In the genomic region with DNA sequence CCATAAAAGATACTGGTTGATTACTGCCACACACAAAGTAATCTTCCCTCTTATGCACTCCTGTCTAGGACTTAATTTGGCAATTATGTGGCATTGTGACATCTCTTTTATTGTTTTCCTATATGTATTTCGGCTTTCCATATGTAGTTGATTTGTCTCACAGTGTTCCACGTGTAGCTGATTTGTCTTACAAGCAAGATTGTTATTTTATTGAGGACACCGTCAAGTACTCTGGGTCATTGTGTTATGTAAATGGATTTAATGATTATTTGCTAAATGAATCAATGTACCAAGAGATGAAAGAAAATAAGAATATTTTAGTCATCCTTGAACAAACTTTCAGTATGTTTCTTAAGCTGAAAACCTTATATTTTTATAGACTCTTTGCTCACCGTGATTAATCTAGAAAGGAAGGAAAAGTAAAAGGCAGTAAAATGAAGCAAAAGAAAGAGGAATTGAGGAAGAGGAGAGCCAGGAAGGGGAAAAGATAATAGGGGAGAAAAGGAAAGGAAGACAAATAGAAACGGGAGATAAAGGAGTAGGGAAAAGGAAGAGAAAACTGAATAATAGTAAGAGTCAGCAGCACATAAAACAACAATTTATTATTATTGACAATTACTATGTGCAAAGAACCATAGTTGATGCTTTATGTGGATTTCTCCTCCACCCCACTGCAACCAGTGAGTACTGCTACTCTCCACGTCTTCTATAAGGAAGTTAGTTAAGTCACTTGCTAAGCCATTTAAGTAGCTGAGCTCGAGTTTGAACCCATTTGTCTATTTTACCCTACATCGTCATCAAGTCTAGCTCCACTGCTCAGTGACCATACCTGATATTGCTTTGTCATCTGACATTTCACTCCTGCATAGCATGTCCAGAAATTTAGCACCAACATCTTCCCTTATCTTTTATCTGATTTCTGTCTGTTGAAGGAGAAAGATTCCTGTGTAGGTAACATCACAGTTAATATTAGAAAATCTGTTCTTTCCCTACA, we compare ENCODE assay signal across 16 cellular contexts.
"Had no signal": no experiment of that assay in that cellular context is flagged by ENCODE, and none has a peak within 500 bp of the region (broad histone marks: within the 10 kb centered on the region; RNA-seq: fewer than 3 reads in every experiment).

No MANE protein-coding gene starts in this region.

- H2AFZ ChIP-seq: neural progenitor cell had no signal

- H3K9ac ChIP-seq: neural progenitor cell had no signal

- H3K27me3 ChIP-seq: gastroesophageal sphincter, heart right ventricle, neural progenitor cell, ovary, tibial nerve, uterus had no signal

- DNase-seq: activated CD4-positive, alpha-beta T cell treated with anti-CD3 and anti-CD28 coated beads for 1 hour; activated CD4-positive, alpha-beta T cell treated with anti-CD3 and anti-CD28 coated beads, Interleukin-2, amount 50 U/mL, for 48 hours; activated naive CD4-positive, alpha-beta T cell treated with Interleukin-2 at 50 U/mL for 16 hours; aorta; endodermal cell; heart right ventricle; ovary; stimulated activated CD4-positive, alpha-beta T cell treated with anti-CD3 and anti-CD28 coated beads, Interleukin-12 subunit alpha, Interleukin-12 subunit beta, amount 100 ng/mL, for 4 hours; stimulated activated CD4-positive, alpha-beta T cell treated with anti-CD3 and anti-CD28 coated beads, Interleukin-2, amount 100 ng/mL, for 24 hours; uterus had no signal

- H3K4me2 ChIP-seq: neural progenitor cell had no signal

- ATAC-seq: activated T-helper 17 cell treated with anti-CD3 and anti-CD28 coated beads, Interleukin-2, amount 50 U/mL, for 72 hours; gastroesophageal sphincter; stimulated activated effector memory CD8-positive, alpha-beta T cell treated with anti-CD3 and anti-CD28 coated beads, Interleukin-12 subunit alpha, Interleukin-12 subunit beta, amount 100 ng/mL, for 72 hours had no signal

- H3K27ac ChIP-seq: gastroesophageal sphincter, heart right ventricle, neural progenitor cell, ovary, tibial nerve, uterus had no signal

- H3K36me3 ChIP-seq: gastroesophageal sphincter, heart right ventricle, neural progenitor cell, ovary, tibial nerve, uterus had no signal

- H3K4me3 ChIP-seq: gastroesophageal sphincter, heart right ventricle, lung, neural progenitor cell, ovary, tibial nerve, uterus had no signal

- H3K4me1 ChIP-seq: neural progenitor cell, uterus had no signal

- H3K9me3 ChIP-seq: gastroesophageal sphincter, heart right ventricle, ovary, tibial nerve, uterus had no signal
